ENCODE assay signal across 13 cellular contexts in genomic region chr13:42153371-42153770, GRCh38.
"Had no signal": no experiment of that assay in that cellular context is flagged by ENCODE, and none has a peak within 500 bp of the region (broad histone marks: within the 10 kb centered on the region; RNA-seq: fewer than 3 reads in every experiment).

No MANE protein-coding gene starts in this region.

- H3K27me3 ChIP-seq: foreskin keratinocyte, heart left ventricle, sigmoid colon, testis had no signal

- H3K27ac Mint-ChIP-seq: dendritic cell treated with granulocyte-macrophage colony-stimulating factor and Interleukin-4, amounts not matched to agents 40 ng/mL and 50 ng/mL, for 4 days; endodermal cell; nephron progenitor cell; stimulated activated naive CD8-positive, alpha-beta T cell treated with anti-CD3 and anti-CD28 coated beads, Interleukin-15, Interleukin-2, amounts not matched to agents 100 ng/mL and 50 ng/mL, for 24 hours had no signal

- DNase-seq: activated CD4-positive, alpha-beta T cell treated with anti-CD3 and anti-CD28 coated beads, Interleukin-2, amount 50 U/mL, for 4 hours; caudate nucleus; endodermal cell; foreskin keratinocyte; heart left ventricle; mesendoderm; nephron progenitor cell; sigmoid colon; stimulated activated CD4-positive, alpha-beta T cell treated with anti-CD3 and anti-CD28 coated beads, Interleukin-4, amount 100 ng/mL, for 1 hour; stimulated activated CD8-positive, alpha-beta memory T cell treated with anti-CD3 and anti-CD28 coated beads, Interleukin-4, amount 100 ng/mL, for 48 hours; testis had no signal

- H3K4me1 Mint-ChIP-seq: endodermal cell had no signal

- H3K4me1 ChIP-seq: foreskin keratinocyte, heart left ventricle, sigmoid colon, testis had no signal

- H3K4me3 ChIP-seq: heart left ventricle, sigmoid colon, testis had no signal

- H3K27ac ChIP-seq: foreskin keratinocyte, heart left ventricle, sigmoid colon, testis had no signal

- H3K4me3 Mint-ChIP-seq: dendritic cell treated with granulocyte-macrophage colony-stimulating factor and Interleukin-4, amounts not matched to agents 40 ng/mL and 50 ng/mL, for 4 days; endodermal cell; nephron progenitor cell; stimulated activated naive CD8-positive, alpha-beta T cell treated with anti-CD3 and anti-CD28 coated beads, Interleukin-15, Interleukin-2, amounts not matched to agents 100 ng/mL and 50 ng/mL, for 24 hours had no signal

- H3K9me3 Mint-ChIP-seq: dendritic cell treated with granulocyte-macrophage colony-stimulating factor and Interleukin-4, amounts not matched to agents 40 ng/mL and 50 ng/mL, for 4 days; endodermal cell; nephron progenitor cell; stimulated activated naive CD8-positive, alpha-beta T cell treated with anti-CD3 and anti-CD28 coated beads, Interleukin-15, Interleukin-2, amounts not matched to agents 100 ng/mL and 50 ng/mL, for 24 hours had no signal

- H3K9me3 ChIP-seq: heart left ventricle, sigmoid colon, testis had no signal

- H3K27me3 Mint-ChIP-seq: dendritic cell treated with granulocyte-macrophage colony-stimulating factor and Interleukin-4, amounts not matched to agents 40 ng/mL and 50 ng/mL, for 4 days; stimulated activated naive CD8-positive, alpha-beta T cell treated with anti-CD3 and anti-CD28 coated beads, Interleukin-15, Interleukin-2, amounts not matched to agents 100 ng/mL and 50 ng/mL, for 24 hours had no signal
